8 cellular contexts compared by ENCODE assay signal in the genomic region with DNA sequence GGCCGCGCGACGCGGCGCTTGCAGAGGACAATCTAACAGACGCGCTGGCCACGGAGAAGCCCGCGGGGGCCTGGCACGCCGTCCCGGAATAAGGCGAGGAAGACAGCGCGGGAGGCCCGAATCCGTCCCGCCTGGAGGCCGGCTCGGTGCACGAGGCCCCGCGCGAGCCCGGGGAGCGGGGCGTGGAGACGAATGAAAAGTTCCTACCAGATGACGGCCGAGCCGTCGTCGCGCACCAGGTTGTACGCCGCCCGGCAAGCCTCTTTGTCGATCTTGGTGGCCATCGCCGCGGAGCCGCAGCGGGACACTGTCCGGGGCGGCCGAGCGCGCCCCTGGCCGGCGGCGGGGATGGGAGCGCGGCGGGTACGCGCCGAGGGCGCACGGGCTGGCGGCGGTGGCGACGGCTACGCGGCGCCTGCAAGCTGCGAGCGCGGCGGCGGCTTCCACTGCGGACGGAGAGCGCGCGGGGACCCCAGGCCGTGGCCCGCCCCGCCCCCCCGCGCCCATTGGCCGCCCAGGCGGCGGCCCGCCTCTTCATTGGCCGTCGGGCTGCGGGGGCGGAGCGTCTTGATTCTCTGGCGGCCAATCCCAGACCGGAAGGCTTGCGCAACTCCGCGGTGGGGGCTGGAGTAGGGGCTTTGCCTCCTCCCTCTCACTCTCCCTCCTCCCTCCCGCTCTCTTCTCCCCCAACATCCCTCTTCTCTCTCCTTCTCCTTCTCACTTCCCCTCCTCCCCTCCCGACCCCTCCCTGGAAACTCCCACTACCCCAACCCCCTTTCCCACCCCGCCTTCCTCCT. TPM values are rescaled to one million over a fixed set of nuclear protein-coding genes. Genes with fewer than 3 reads are reported as not detected.
DNase-seq lines count a peak whose midpoint lies in the region; ATAC-seq, FAIRE-seq and TF ChIP-seq lines count a peak whose summit lies in the region.

A gene with protein sequence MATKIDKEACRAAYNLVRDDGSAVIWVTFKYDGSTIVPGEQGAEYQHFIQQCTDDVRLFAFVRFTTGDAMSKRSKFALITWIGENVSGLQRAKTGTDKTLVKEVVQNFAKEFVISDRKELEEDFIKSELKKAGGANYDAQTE (minus strand): TSS at position 448 of the 797 bp plus-strand sequence. CDS start 164 bp downstream, at position 284.

- ATAC-seq in HG02840 (IDR thresholded peaks at IDR 0.05; ENCODE audit: low FRiP score, unreplicated experiment) (peak; percentile 69), left cardiac atrium (peak; percentile 92 to 95), upper lobe of right lung (peak; percentile 91)

- peak within 1 kb of the TSS; percentile 91 for H3K4me3 Mint-ChIP-seq in progenitor cell of endocrine pancreas (ENCODE audit: low read depth)

- H3K27me3 Mint-ChIP-seq in progenitor cell of endocrine pancreas = peaks cover 12% of the 10 kb centered on the region

- peak; percentile 90 for FAIRE-seq in GM12892 (lab: Jason Lieb, UNC)

- H3K27ac Mint-ChIP-seq in progenitor cell of endocrine pancreas = peak within 1 kb of the TSS; percentile 73

- H3K36me3 Mint-ChIP-seq in progenitor cell of endocrine pancreas (ENCODE audit: insufficient read depth) = peaks cover 2% of the 10 kb centered on the region

- H3K36me3 ChIP-seq in adrenal gland (replicated peaks in 1 of 2) (peaks cover 0 to 4% of the 10 kb centered on the region in 2 donors), upper lobe of right lung (no peaks in the 10 kb centered on the region)

- peak; percentile 92 for DNase-seq in GM12892 (ENCODE audit: insufficient read length)
- peak; percentile 82 for DNase-seq in NCI-H146 treated with DMSO at 0.1 percent for 48 hours (lab: John Stamatoyannopoulos, UW; ENCODE audit: unreplicated experiment)
- DNase-seq in T-helper 1 cell = peak; percentile 87 to 94 (median 92)
- DNase-seq in adrenal gland = peak; percentile 96 to 98 (median 97)
- peak; percentile 99 for DNase-seq in left cardiac atrium
- DNase-seq in progenitor cell of endocrine pancreas (ENCODE audit: low spot score, unreplicated experiment) = peak; percentile 81
- DNase-seq in upper lobe of right lung = peak; percentile 98

- H3K4me1 ChIP-seq in adrenal gland (replicated peaks in 1 of 2) (peaks cover 0 to 36% of the 10 kb centered on the region in 2 donors), upper lobe of right lung (peaks cover 12% of the 10 kb centered on the region)

- H3K9me3 Mint-ChIP-seq in progenitor cell of endocrine pancreas (ENCODE audit: low read depth) = no peaks in the 10 kb centered on the region

- TF ChIP-seq CTCF in adrenal gland (IDR thresholded peaks at IDR 0.05) (no peak), progenitor cell of endocrine pancreas (IDR thresholded peaks at IDR 0.05; ENCODE audit: unreplicated experiment) (no peak), upper lobe of right lung (IDR thresholded peaks at IDR 0.05) (no peak)

- peak within 1 kb of the TSS in 3 of 5 donors; percentile 60 to 89 (median 69) for H3K27ac ChIP-seq in adrenal gland
- peak within 1 kb of the TSS; percentile 66 for H3K27ac ChIP-seq in upper lobe of right lung

- intact Hi-C loops in adrenal gland (cut with DNase I) = loop anchor here in 1 of 2 donors (5.0 kb wide), 1 partner anchor 106 kb away; no protein-coding TSS in a partner anchor
- intact Hi-C loops in left cardiac atrium (cut with DNase I) = no loop called here
- intact Hi-C loops in upper lobe of right lung (cut with DNase I) = no loop called here

- no peaks in the 10 kb centered on the region for H3K27me3 ChIP-seq in adrenal gland
- no peaks in the 10 kb centered on the region for H3K27me3 ChIP-seq in upper lobe of right lung

- TF ChIP-seq POLR2A in GM12892 (IDR thresholded peaks at IDR 0.05; ENCODE audit: low read depth, low read length) (peak; percentile 98), adrenal gland (IDR thresholded peaks at IDR 0.05) (peak; percentile 74 to 78)

- H3K9me3 ChIP-seq in adrenal gland (replicated peaks in 1 of 3) = no peaks in the 10 kb centered on the region
- no peaks in the 10 kb centered on the region for H3K9me3 ChIP-seq in upper lobe of right lung

- WGBS in adrenal gland, 4 donors = 0 to 1% (median 0%) methylated on average over 15 to 99 of the region's 100 CpGs

- H3K4me1 Mint-ChIP-seq in progenitor cell of endocrine pancreas (ENCODE audit: low read depth) = peaks cover 11% of the 10 kb centered on the region

- H3K4me3 ChIP-seq in adrenal gland (peak within 1 kb of the TSS in 3 of 4 donors; percentile 44 to 89 (median 59)), upper lobe of right lung (peak within 1 kb of the TSS; percentile 83)

RNA-seq across cellular contexts. Expression of the gene that starts here (rescaled TPM):
- 375 TPM for polyA plus RNA-seq in GM12892 (2012; ENCODE audit: missing spikeins)
- total RNA-seq in adrenal gland (10 to 100 TPM; 30.0 to 93.8 (median 61.8) TPM), left cardiac atrium (10 to 100 TPM; 37.3 to 43.9 TPM), progenitor cell of endocrine pancreas (37.6 and 40.6 TPM in 2 replicates), upper lobe of right lung (129 TPM)
- polyA plus RNA-seq in adrenal gland = 10 to 100 TPM; 45.4 to 54.5 (median 53.0) TPM

Comparison
In these comparisons a context has a peak if more than half of its experiments do, and no peak if none do; other contexts are left out.
1. Peak in every context shown above with its lines: DNase-seq, ATAC-seq, H3K4me3 ChIP-seq and H3K27ac ChIP-seq.